In the genomic region with DNA sequence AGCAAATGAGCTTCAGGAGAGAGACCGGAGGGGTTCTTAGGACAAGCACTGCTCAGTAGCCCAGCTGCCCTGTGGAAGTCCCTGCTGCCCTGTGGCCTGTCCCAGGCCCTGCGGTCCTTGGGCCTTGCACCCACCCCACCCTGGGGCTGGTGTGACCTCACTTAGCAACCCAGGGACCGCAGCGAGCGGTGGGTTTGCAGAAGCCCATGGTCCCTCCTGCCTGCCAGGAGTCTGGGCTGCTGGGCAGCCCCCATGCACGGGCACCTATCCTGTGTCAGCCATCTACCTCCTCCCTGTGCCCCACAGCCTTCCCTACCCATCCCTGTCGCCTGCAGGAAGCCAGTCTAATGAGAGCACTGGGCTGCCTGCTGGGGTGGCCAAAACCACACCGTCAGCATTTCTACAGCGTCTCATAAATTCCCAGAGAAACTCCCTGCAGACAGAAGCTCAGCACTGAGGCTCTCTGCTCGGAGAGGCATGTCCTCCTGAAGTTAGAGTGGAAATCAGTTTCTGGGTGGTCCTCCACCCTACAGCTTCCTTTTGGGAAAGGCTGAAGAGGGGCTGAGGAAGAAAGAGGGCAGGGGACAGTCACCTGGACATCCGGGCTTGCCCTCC, we compare ENCODE assay signal across 27 cellular contexts.
A peak's percentile ranks its signal among the peaks of the same experiment; 100 is the strongest.
DNase-seq lines count a peak whose midpoint lies in the region; ATAC-seq lines count a peak whose summit lies in the region.
"Had no signal": no experiment of that assay in that cellular context is flagged by ENCODE, and none has a peak within 500 bp of the region (broad histone marks: within the 10 kb centered on the region; RNA-seq: fewer than 3 reads in every experiment).

No MANE protein-coding gene starts in this region.

- peaks cover 3% of the 10 kb centered on the region for H3K79me1 ChIP-seq in trophoblast cell (ENCODE audit: low read length)

- no peak overlapping the region for H2BK120ac ChIP-seq in trophoblast cell (ENCODE audit: insufficient read depth, low read length, poor library complexity)

- no peak overlapping the region for H3K27ac ChIP-seq in trophoblast cell (ENCODE audit: low read depth, low read length)
- H3K27ac ChIP-seq: ascending aorta, esophagus muscularis mucosa, right atrium auricular region had no signal

- H3K23ac ChIP-seq in trophoblast cell (ENCODE audit: low read length), result no peak overlapping the region

- H3K4me1 ChIP-seq in adipocyte (ENCODE audit: control insufficient read depth, insufficient read depth, low read length) (peaks cover 16% of the 10 kb centered on the region), trophoblast cell (ENCODE audit: control insufficient read depth in 1 of 2, insufficient read depth in 2 of 2, low read length in 2 of 2) (peaks cover 14 to 30% of the 10 kb centered on the region in 2 experiments)
- H3K4me1 ChIP-seq: ascending aorta, esophagus muscularis mucosa, right atrium auricular region had no signal

- DNase-seq in AG20443 (ENCODE audit: low spot score) (peak; percentile 33), adipocyte (ENCODE audit: low read depth) (no peak), kidney glomerular epithelial cell (lab: John Stamatoyannopoulos, UW) (peak; percentile 11), trophoblast cell (peak in 1 of 2 donors; percentile 26), NCI-H1694 (lab: John Stamatoyannopoulos, UW) (no peak), HT-29 (ENCODE audit: low spot score) (no peak), HUDEP-2 (lab: John Stamatoyannopoulos, UW; ENCODE audit: unreplicated experiment in 76 of 76) (no peak)
- DNase-seq: activated CD4-positive, alpha-beta memory T cell treated with anti-CD3 and anti-CD28 coated beads for 36 hours; activated CD4-positive, CD25-positive, alpha-beta regulatory T cell; activated naive CD4-positive, alpha-beta T cell treated with anti-CD3 and anti-CD28 coated beads, Interleukin-2, amount 50 U/mL, for 16 hours; activated T-cell treated with anti-CD3 and anti-CD28 coated beads, Interleukin-2, amount 50 U/mL, for 72 hours; DMS153; effector memory CD4-positive, alpha-beta T cell; GF-D8; H9; left ventricle myocardium superior; NCI-H1105; NCI-H2107; NCI-H510A; NK-92 treated with Interleukin-12 subunit alpha and Interleukin-12 subunit beta, amount 100 ng/mL, for 24 hours; SK-N-SH had no signal

- H3K27me3 ChIP-seq in adipocyte (replicated peaks; ENCODE audit: control insufficient read depth, insufficient read depth, low read length) (no peaks in the 10 kb centered on the region), trophoblast cell (ENCODE audit: insufficient read depth, low read length) (no peaks in the 10 kb centered on the region)
- H3K27me3 ChIP-seq: ascending aorta, esophagus muscularis mucosa, right atrium auricular region had no signal

- H3K9me3 ChIP-seq in adipocyte (ENCODE audit: control insufficient read depth, low read length), result no peaks in the 10 kb centered on the region
- peaks cover 5% of the 10 kb centered on the region for H3K9me3 ChIP-seq in trophoblast cell (ENCODE audit: insufficient read depth, low read depth, low read length)
- H3K9me3 ChIP-seq: ascending aorta, esophagus muscularis mucosa, right atrium auricular region, SK-N-SH had no signal

- H3K14ac ChIP-seq in trophoblast cell (ENCODE audit: low read length), result peak overlapping the region; percentile 40

- H3K18ac ChIP-seq in trophoblast cell (ENCODE audit: low read length), result no peak overlapping the region

- H4K12ac ChIP-seq in trophoblast cell (ENCODE audit: low read depth, low read length), result no peak overlapping the region

- ATAC-seq in HG03139 (IDR thresholded peaks at IDR 0.05; ENCODE audit: unreplicated experiment), result no peak
- ATAC-seq: CD8-positive, alpha-beta T cell; left ventricle myocardium superior; stimulated activated memory B cell treated with anti-CD40 and anti-IgM and Interleukin-4, amounts not matched to agents 10 μg/mL and 1 μg/mL and 100 μg/mL, for 72 hours had no signal

- H3K79me2 ChIP-seq in trophoblast cell (ENCODE audit: control insufficient read depth, insufficient read depth, low read length, poor library complexity), result no peaks in the 10 kb centered on the region

- H4K91ac ChIP-seq in trophoblast cell (ENCODE audit: low read depth, low read length), result no peak overlapping the region

- no peak overlapping the region for H3K4ac ChIP-seq in trophoblast cell (ENCODE audit: low read depth, low read length)

- H3K36me3 ChIP-seq in adipocyte (ENCODE audit: control insufficient read depth, insufficient read depth, low read length, severe bottlenecking) (no peaks in the 10 kb centered on the region), trophoblast cell (ENCODE audit: control insufficient read depth in 1 of 2, insufficient read depth in 2 of 2, low read length in 2 of 2) (no peaks in the 10 kb centered on the region)
- H3K36me3 ChIP-seq: ascending aorta, esophagus muscularis mucosa, right atrium auricular region had no signal

- H4K8ac ChIP-seq in trophoblast cell (ENCODE audit: low read depth, low read length), result no peak overlapping the region

- peak overlapping the region; percentile 41 for H3K9ac ChIP-seq in adipocyte (ENCODE audit: low read length)
- no peak overlapping the region for H3K9ac ChIP-seq in trophoblast cell (ENCODE audit: low read length)
- H3K9ac ChIP-seq: SK-N-SH had no signal

- whole genome bisulfite sequencing in trophoblast cell (ENCODE audit: extremely low coverage, insufficient coverage, insufficient read length), result no CpG with 5 or more reads among the region's 11 CpGs

- no peak overlapping the region for H2AK5ac ChIP-seq in trophoblast cell (ENCODE audit: low read length)

- H2BK12ac ChIP-seq in trophoblast cell (ENCODE audit: low read length), result no peak overlapping the region

- H3K4me3 ChIP-seq in adipocyte (ENCODE audit: low read length) (no peak overlapping the region), trophoblast cell (ENCODE audit: low read depth, low read length) (no peak overlapping the region)
- H3K4me3 ChIP-seq: ascending aorta, esophagus muscularis mucosa, right atrium auricular region had no signal

- no peak overlapping the region for H3K4me2 ChIP-seq in trophoblast cell (ENCODE audit: low read length)
- H3K4me2 ChIP-seq: SK-N-SH had no signal

- H2AFZ ChIP-seq in trophoblast cell (ENCODE audit: insufficient read depth, low read length, poor library complexity), result no peak overlapping the region

- H2BK5ac ChIP-seq in trophoblast cell (ENCODE audit: low read depth, low read length, poor library complexity), result no peak overlapping the region

Comparison
In these comparisons a context has a peak if more than half of its experiments do, and no peak if none do; other contexts are left out.
1. DNase-seq: peak in AG20443 (single experiment) and kidney glomerular epithelial cell (single experiment); none in adipocyte (single experiment), NCI-H1694 (single experiment), HT-29 (single experiment) and HUDEP-2 (0 of 76).